33 cellular contexts compared by ENCODE assay signal in genomic region chr11:79822771-79823170, GRCh38.
"Had no signal": no experiment of that assay in that cellular context is flagged by ENCODE, and none has a peak within 500 bp of the region (broad histone marks: within the 10 kb centered on the region; RNA-seq: fewer than 3 reads in every experiment).

No MANE protein-coding gene starts in this region.

- H3K9me3 ChIP-seq: MG63, SJSA1, SK-N-SH had no signal

- H3K36me3 ChIP-seq: MG63, SJSA1 had no signal

- H3K27ac ChIP-seq: KMS-11, PC-9, RWPE1, SJSA1 had no signal

- H2AFZ ChIP-seq: PC-9 had no signal

- ATAC-seq: Panc1, Right ventricle myocardium inferior had no signal

- H3K4me1 ChIP-seq: SJSA1 had no signal

- H3K4me2 ChIP-seq: KMS-11, PC-9, SK-N-SH had no signal

- H3K4me3 ChIP-seq: MG63, PC-9, SJSA1 had no signal

- H3K9ac ChIP-seq: KMS-11, SK-N-SH had no signal

- H3K27me3 ChIP-seq: MG63, SJSA1 had no signal

- DNase-seq: Karpas-422, KBM-7, MG63, NCI-H1048, NCI-H1092 treated with DMSO at 0.1 percent for 48 hours, NCI-H1105 treated with DMSO at 0.1 percent for 48 hours, NCI-H1417, NCI-H1436, NCI-H146, NCI-H1694, NCI-H187, NCI-H1930, NCI-H2029 treated with DMSO at 0.1 percent for 48 hours, NCI-H2081 treated with DMSO at 0.1 percent for 48 hours, NCI-H2107, NCI-H2171, NCI-H226, NCI-H446 treated with DMSO at 0.1 percent for 48 hours, NCI-H510A, NCI-H524, NCI-H526, NCI-H69, NCI-H748 treated with DMSO at 0.1 percent for 48 hours, NCI-H82, PC-9, SHP77 treated with DMSO at 0.1 percent for 48 hours, SK-N-SH, SW 1271 had no signal
